In genomic region chr11:120126543-120126942, GRCh38 we compare ENCODE assay signal across 31 cellular contexts. TPM values are rescaled to one million over a fixed set of nuclear protein-coding genes. Genes with fewer than 3 reads are reported as not detected.
"Had no signal": no experiment of that assay in that cellular context is flagged by ENCODE, and none has a peak within 500 bp of the region (broad histone marks: within the 10 kb centered on the region; RNA-seq: fewer than 3 reads in every experiment).

No MANE protein-coding gene starts in this region.

- H3K27ac Mint-ChIP-seq: activated CD4-positive, alpha-beta T cell treated with anti-CD3 and anti-CD28 coated beads for 36 hours; activated naive CD8-positive, alpha-beta T cell; activated T-cell treated with anti-CD3 and anti-CD28 coated beads, Interleukin-2, amount 50 U/mL, for 24 hours; activated T-helper 17 cell treated with anti-CD3 and anti-CD28 coated beads, Interleukin-2, amount 50 U/mL, for 72 hours; nephron; stimulated activated naive CD8-positive, alpha-beta T cell treated with anti-CD3 and anti-CD28 coated beads, Interleukin-15, Interleukin-2, amounts not matched to agents 100 ng/mL and 50 ng/mL, for 24 hours; T-helper 1 cell treated with Interleukin-12 subunit alpha and Interleukin-12 subunit beta and Interleukin-4 antibody, amounts not matched to agents 30 μg/mL and 1 μg/mL, for 36 hours; WTC11 had no signal

- ATAC-seq: activated CD4-positive, alpha-beta T cell treated with anti-CD3 and anti-CD28 coated beads for 36 hours; activated T-helper 17 cell treated with anti-CD3 and anti-CD28 coated beads, Interleukin-2, amount 50 U/mL, for 72 hours; heart left ventricle; left colon; psoas muscle; WTC11 had no signal

- H3K9me3 ChIP-seq: adrenal gland, ascending aorta, heart left ventricle, neutrophil, ovary, psoas muscle, right atrium auricular region, tibial nerve, uterus had no signal

- H3K27me3 Mint-ChIP-seq: activated CD4-positive, alpha-beta T cell treated with anti-CD3 and anti-CD28 coated beads for 36 hours; activated T-cell treated with anti-CD3 and anti-CD28 coated beads, Interleukin-2, amount 50 U/mL, for 24 hours; stimulated activated naive CD8-positive, alpha-beta T cell treated with anti-CD3 and anti-CD28 coated beads, Interleukin-15, Interleukin-2, amounts not matched to agents 100 ng/mL and 50 ng/mL, for 24 hours had no signal

- H3K36me3 ChIP-seq: adrenal gland, ascending aorta, heart left ventricle, neutrophil, ovary, right atrium auricular region, tibial nerve, uterus had no signal

- H3K4me3 Mint-ChIP-seq: activated CD4-positive, alpha-beta T cell treated with anti-CD3 and anti-CD28 coated beads for 36 hours; activated naive CD8-positive, alpha-beta T cell; activated T-cell treated with anti-CD3 and anti-CD28 coated beads, Interleukin-2, amount 50 U/mL, for 24 hours; activated T-helper 17 cell treated with anti-CD3 and anti-CD28 coated beads, Interleukin-2, amount 50 U/mL, for 72 hours; nephron; stimulated activated naive CD8-positive, alpha-beta T cell treated with anti-CD3 and anti-CD28 coated beads, Interleukin-15, Interleukin-2, amounts not matched to agents 100 ng/mL and 50 ng/mL, for 24 hours; T-helper 1 cell treated with Interleukin-12 subunit alpha and Interleukin-12 subunit beta and Interleukin-4 antibody, amounts not matched to agents 30 μg/mL and 1 μg/mL, for 36 hours; WTC11 had no signal

- FAIRE-seq: colon had no signal

- H3K4me1 Mint-ChIP-seq: activated CD4-positive, alpha-beta T cell treated with anti-CD3 and anti-CD28 coated beads for 36 hours; activated T-helper 17 cell treated with anti-CD3 and anti-CD28 coated beads, Interleukin-2, amount 50 U/mL, for 72 hours; nephron had no signal

- H3K36me3 Mint-ChIP-seq: activated naive CD8-positive, alpha-beta T cell; WTC11 had no signal

- H3K9me3 Mint-ChIP-seq: activated T-cell treated with anti-CD3 and anti-CD28 coated beads, Interleukin-2, amount 50 U/mL, for 24 hours; activated T-helper 17 cell treated with anti-CD3 and anti-CD28 coated beads, Interleukin-2, amount 50 U/mL, for 72 hours; nephron; stimulated activated naive CD8-positive, alpha-beta T cell treated with anti-CD3 and anti-CD28 coated beads, Interleukin-15, Interleukin-2, amounts not matched to agents 100 ng/mL and 50 ng/mL, for 24 hours; T-helper 1 cell treated with Interleukin-12 subunit alpha and Interleukin-12 subunit beta and Interleukin-4 antibody, amounts not matched to agents 30 μg/mL and 1 μg/mL, for 36 hours; WTC11 had no signal

- DNase-seq: activated CD4-positive, alpha-beta T cell treated with anti-CD3 and anti-CD28 coated beads for 36 hours; activated CD4-positive, alpha-beta T cell treated with anti-CD3 and anti-CD28 coated beads, Interleukin-2, amount 50 U/mL, for 4 hours; activated CD8-positive, alpha-beta memory T cell treated with anti-CD3 and anti-CD28 coated beads for 24 hours; activated CD8-positive, alpha-beta memory T cell treated with anti-CD3 and anti-CD28 coated beads, Interleukin-2, amount 50 U/mL, for 4 hours; activated T-cell treated with anti-CD3 and anti-CD28 coated beads, Interleukin-2, amount 50 U/mL, for 24 hours; adrenal gland; central memory CD4-positive, alpha-beta T cell; effector memory CD4-positive, alpha-beta T cell; islet precursor cell; left colon; mesenchymal stem cell; ovary; psoas muscle; stimulated activated CD4-positive, alpha-beta T cell treated with anti-CD3 and anti-CD28 coated beads, Interleukin-12 subunit alpha, Interleukin-12 subunit beta, amount 100 ng/mL, for 4 hours; stimulated activated CD4-positive, alpha-beta T cell treated with anti-CD3 and anti-CD28 coated beads, Interleukin-4, amount 100 ng/mL, for 4 hours; uterus had no signal

- H3K27ac ChIP-seq: adrenal gland, ascending aorta, heart left ventricle, neutrophil, ovary, psoas muscle, right atrium auricular region, uterus had no signal

- H3K27me3 ChIP-seq: adrenal gland, ascending aorta, heart left ventricle, neutrophil, ovary, right atrium auricular region, tibial nerve, uterus had no signal

- H3K4me3 ChIP-seq: adrenal gland, ascending aorta, heart left ventricle, ovary, psoas muscle, right atrium auricular region, tibial nerve, uterus had no signal

- H3K4me1 ChIP-seq: adrenal gland, ascending aorta, heart left ventricle, psoas muscle, right atrium auricular region, uterus had no signal

RNA-seq across cellular contexts. Expression of gene TRIM29, which starts 11.4 kb away (rescaled TPM):
- total RNA-seq: activated CD4-positive, alpha-beta T cell treated with anti-CD3 and anti-CD28 coated beads for 36 hours; activated T-helper 17 cell treated with anti-CD3 and anti-CD28 coated beads, Interleukin-2, amount 50 U/mL, for 72 hours; dermis microvascular lymphatic vessel endothelial cell; mononuclear cell; myocyte had no signal
